8 cellular contexts compared by ENCODE assay signal in genomic region chr21:43866659-43867331, GRCh38. TPM values are rescaled to one million over a fixed set of nuclear protein-coding genes. Genes with fewer than 3 reads are reported as not detected.
DNase-seq lines count a peak whose midpoint lies in the region; ATAC-seq and TF ChIP-seq lines count a peak whose summit lies in the region.

No MANE protein-coding gene starts in this region.

- no peaks in the 10 kb centered on the region for H3K27me3 Mint-ChIP-seq in naive thymus-derived CD8-positive, alpha-beta T cell
- peaks cover 2% of the 10 kb centered on the region for H3K27me3 Mint-ChIP-seq in type B pancreatic cell

- H3K4me3 ChIP-seq in duodenal mucosa (ENCODE audit: low read depth in 1 of 2, low read length in 2 of 2): peak overlapping the region; percentile 67 to 71

- peaks cover 26 to 31% of the 10 kb centered on the region in 2 donors for H3K4me1 ChIP-seq in duodenal mucosa (ENCODE audit: control insufficient read depth in 1 of 2, insufficient read depth in 2 of 2, low read length in 2 of 2)

- POLR2A ChIA-PET in naive thymus-derived CD8-positive, alpha-beta T cell (lab: Charles Lee): interaction anchor here (0.6 to 2.4 kb wide), 9 partner anchors 26 to 1409 kb away, joined by 3 to 13 read pairs (median 4); no protein-coding TSS in a partner anchor

- no peaks in the 10 kb centered on the region for H3K9me3 ChIP-seq in duodenal mucosa (ENCODE audit: control insufficient read depth in 1 of 2, low read length in 2 of 2)

- peak overlapping the region; percentile 77 to 91 (median 84) for H3K4me3 Mint-ChIP-seq in naive thymus-derived CD8-positive, alpha-beta T cell
- H3K4me3 Mint-ChIP-seq in type B pancreatic cell: peak overlapping the region; percentile 89

- H3K36me3 ChIP-seq in duodenal mucosa (ENCODE audit: control insufficient read depth in 1 of 2, insufficient read depth in 2 of 2, low read length in 2 of 2): peaks cover 6 to 11% of the 10 kb centered on the region in 2 donors

- peak overlapping the region; percentile 74 for H3K27ac ChIP-seq in duodenal mucosa (ENCODE audit: low read depth, low read length)

- H3K4me1 Mint-ChIP-seq in naive thymus-derived CD8-positive, alpha-beta T cell: peaks cover 27 to 52% (median 47%) of the 10 kb centered on the region in 4 donors
- peaks cover 26% of the 10 kb centered on the region for H3K4me1 Mint-ChIP-seq in type B pancreatic cell (ENCODE audit: unreplicated experiment)

- intact Hi-C loops in Right ventricle myocardium superior (cut with DNase I) (loop anchor here (10.0 kb wide), 1 partner anchor 58 kb away; no protein-coding TSS in a partner anchor), Right ventricle myocardium inferior (cut with DNase I) (loop anchor here (1.0 to 2.0 kb wide), 2 partner anchors 37 to 62 kb away; no protein-coding TSS in a partner anchor)

- peak overlapping the region; percentile 63 to 74 for H3K9ac ChIP-seq in duodenal mucosa (ENCODE audit: low read depth in 1 of 2, low read length in 2 of 2)

- H3K27ac Mint-ChIP-seq in naive thymus-derived CD8-positive, alpha-beta T cell: peak overlapping the region; percentile 79 to 94 (median 90)
- H3K27ac Mint-ChIP-seq in type B pancreatic cell: peak overlapping the region; percentile 92

- no peaks in the 10 kb centered on the region for H3K9me3 Mint-ChIP-seq in naive thymus-derived CD8-positive, alpha-beta T cell
- H3K9me3 Mint-ChIP-seq in type B pancreatic cell: no peaks in the 10 kb centered on the region

- H3K27me3 ChIP-seq in duodenal mucosa (ENCODE audit: control insufficient read depth in 1 of 2, insufficient read depth in 2 of 2, low read length in 2 of 2): no peaks in the 10 kb centered on the region

- no peak for TF ChIP-seq CTCF in type B pancreatic cell (conservative IDR thresholded peaks at IDR 0.05)

- DNase-seq in Right ventricle myocardium superior: no peak
- no peak for DNase-seq in Right ventricle myocardium inferior (ENCODE audit: missing footprints)
- DNase-seq in naive thymus-derived CD8-positive, alpha-beta T cell: peak in 6 of 10 donors; percentile 15 to 45 (median 30)
- DNase-seq in type B pancreatic cell (ENCODE audit: extremely low spot score, unreplicated experiment): no peak
- no peak for DNase-seq in NCI-H2029 treated with DMSO at 0.1 percent for 48 hours (lab: John Stamatoyannopoulos, UW)
- no peak for DNase-seq in NCI-H2196 (lab: John Stamatoyannopoulos, UW; ENCODE audit: unreplicated experiment)

- H3K36me3 Mint-ChIP-seq in naive thymus-derived CD8-positive, alpha-beta T cell: peaks cover 0 to 22% (median 3%) of the 10 kb centered on the region in 3 donors
- H3K36me3 Mint-ChIP-seq in type B pancreatic cell: peaks cover 16% of the 10 kb centered on the region

- ATAC-seq in Right ventricle myocardium superior (ENCODE audit: poor library complexity) (peak; percentile 4), Right ventricle myocardium inferior (no peak)
- peak; percentile 76 to 80 for ATAC-seq in activated CD4-positive, CD25-positive, alpha-beta regulatory T cell treated with anti-CD3 and anti-CD28 coated beads, Interleukin-2, amount 50 U/mL, for 24 hours
- peak; percentile 45 to 62 for ATAC-seq in naive thymus-derived CD8-positive, alpha-beta T cell

RNA-seq across cellular contexts. Expression of gene AGPAT3, which starts 1.8 kb away (rescaled TPM):
- total RNA-seq in Right ventricle myocardium superior (96.3 TPM), Right ventricle myocardium inferior (93.4 TPM), type B pancreatic cell (ENCODE audit: low replicate concordance) (57.6 and 59.2 TPM in 2 replicates)
- total RNA-seq in naive thymus-derived CD8-positive, alpha-beta T cell: 10 to 100 TPM; 59.0 TPM
- polyA plus RNA-seq in naive thymus-derived CD8-positive, alpha-beta T cell: 10 to 100 TPM; 10.9 to 18.0 (median 13.2) TPM

Comparison
In these comparisons a context has a peak if more than half of its experiments do, and no peak if none do; other contexts are left out.
1. DNase-seq: peak in naive thymus-derived CD8-positive, alpha-beta T cell (6 of 10); none in Right ventricle myocardium superior (single experiment), Right ventricle myocardium inferior (single experiment), type B pancreatic cell (single experiment), NCI-H2029 treated with DMSO at 0.1 percent for 48 hours (single experiment) and NCI-H2196 (single experiment).